ENCODE assay signal across 1 cellular context in the genomic region with DNA sequence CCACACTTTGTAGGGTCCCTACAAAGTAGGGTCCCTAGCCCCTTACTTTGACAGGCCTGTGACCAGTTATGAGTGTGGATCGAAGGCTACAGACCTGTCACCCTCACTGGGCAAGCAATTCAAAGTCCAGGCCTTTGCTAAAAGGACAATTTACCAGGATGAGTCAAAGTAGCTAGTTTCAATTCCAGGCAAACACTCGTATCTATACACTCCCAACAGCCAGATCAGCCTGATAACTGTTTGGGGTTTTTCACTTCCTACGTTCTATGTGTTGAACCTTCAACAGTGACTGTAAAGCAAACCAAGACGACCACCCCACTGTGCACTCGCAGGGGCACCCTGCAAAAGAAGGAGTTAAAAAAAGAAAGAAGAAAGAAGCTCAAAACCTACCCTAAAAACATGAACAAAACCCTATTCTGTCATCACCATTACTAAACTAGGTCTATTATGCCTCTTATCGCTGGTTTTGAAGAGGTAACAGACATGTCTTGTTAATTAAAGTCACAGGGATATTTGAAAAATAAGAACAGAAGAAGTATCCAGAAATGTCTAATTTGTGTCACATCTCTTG.
TF ChIP-seq lines count a peak whose summit lies in the region.

No MANE protein-coding gene starts in this region.

TF ChIP-seq in HepG2, 621 proteins besides CTCF, POLR2A, EP300 and RAD21 (continued from another document and continues in another):
- TF ChIP-seq, protein P1, sequence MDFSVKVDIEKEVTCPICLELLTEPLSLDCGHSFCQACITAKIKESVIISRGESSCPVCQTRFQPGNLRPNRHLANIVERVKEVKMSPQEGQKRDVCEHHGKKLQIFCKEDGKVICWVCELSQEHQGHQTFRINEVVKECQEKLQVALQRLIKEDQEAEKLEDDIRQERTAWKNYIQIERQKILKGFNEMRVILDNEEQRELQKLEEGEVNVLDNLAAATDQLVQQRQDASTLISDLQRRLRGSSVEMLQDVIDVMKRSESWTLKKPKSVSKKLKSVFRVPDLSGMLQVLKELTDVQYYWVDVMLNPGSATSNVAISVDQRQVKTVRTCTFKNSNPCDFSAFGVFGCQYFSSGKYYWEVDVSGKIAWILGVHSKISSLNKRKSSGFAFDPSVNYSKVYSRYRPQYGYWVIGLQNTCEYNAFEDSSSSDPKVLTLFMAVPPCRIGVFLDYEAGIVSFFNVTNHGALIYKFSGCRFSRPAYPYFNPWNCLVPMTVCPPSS (IDR thresholded peaks at IDR 0.05), result no peak
- TF ChIP-seq ZNF431 (CRISPR knock-in tag; IDR thresholded peaks at IDR 0.05; ENCODE audit: borderline replicate concordance, low read depth) (no peak), ZNF121 (CRISPR knock-in tag; IDR thresholded peaks at IDR 0.05) (no peak), ZNF781 (CRISPR knock-in tag; IDR thresholded peaks at IDR 0.05; ENCODE audit: borderline replicate concordance, not compliant biosample characterization) (no peak), IRX3 (CRISPR knock-in tag; IDR thresholded peaks at IDR 0.05; ENCODE audit: borderline replicate concordance, low read depth) (0 out of 2 replicates have a peak, but pooled peaks have one; percentile 16), FOXK1 (CRISPR knock-in tag; IDR thresholded peaks at IDR 0.05; ENCODE audit: borderline replicate concordance, low read depth) (no peak), SRF (IDR thresholded peaks at IDR 0.05; ENCODE audit: low read depth, low read length) (no peak), ATM (IDR thresholded peaks at IDR 0.05; ENCODE audit: borderline replicate concordance) (no peak), ZNF570 (CRISPR knock-in tag; IDR thresholded peaks at IDR 0.05; ENCODE audit: borderline replicate concordance) (no peak), THYN1 (CRISPR knock-in tag; IDR thresholded peaks at IDR 0.05; ENCODE audit: borderline replicate concordance, low read depth) (no peak), RFX3 (CRISPR knock-in tag; IDR thresholded peaks at IDR 0.05) (no peak), SNAI1 (CRISPR knock-in tag; IDR thresholded peaks at IDR 0.05; ENCODE audit: borderline replicate concordance) (no peak), MYNN (CRISPR knock-in tag; IDR thresholded peaks at IDR 0.05; ENCODE audit: low read depth) (no peak), NR2C2 (CRISPR knock-in tag; IDR thresholded peaks at IDR 0.05; ENCODE audit: borderline replicate concordance) (no peak), ZNF792 (CRISPR knock-in tag; IDR thresholded peaks at IDR 0.05) (no peak; the same call in 1 of the 2 replicates), ZNF430 (CRISPR knock-in tag; IDR thresholded peaks at IDR 0.05) (no peak), SNRNP70 (IDR thresholded peaks at IDR 0.05; ENCODE audit: low read depth, low read length) (no peak), MEIS2 (CRISPR knock-in tag; IDR thresholded peaks at IDR 0.05) (0 out of 2 replicates have a peak, but pooled peaks have one; percentile 20), MTF1 (CRISPR knock-in tag; IDR thresholded peaks at IDR 0.05) (no peak), HNRNPH1 (optimal IDR thresholded peaks at IDR 0.05; ENCODE audit: low read depth, low read length) (no peak), ZNF672 (CRISPR knock-in tag; IDR thresholded peaks at IDR 0.05) (no peak), ZBTB7B (CRISPR knock-in tag; IDR thresholded peaks at IDR 0.05) (peak; percentile 68), HMGA1 (CRISPR knock-in tag; conservative IDR thresholded peaks at IDR 0.05) (no peak), ZNF652 (CRISPR knock-in tag; IDR thresholded peaks at IDR 0.05; ENCODE audit: borderline replicate concordance, low read depth) (no peak), PAX8 (CRISPR knock-in tag; IDR thresholded peaks at IDR 0.05; ENCODE audit: borderline replicate concordance) (no peak), JUN (CRISPR knock-in tag; IDR thresholded peaks at IDR 0.05) (no peak), ZNF569 (CRISPR knock-in tag; IDR thresholded peaks at IDR 0.05; ENCODE audit: borderline replicate concordance) (no peak), NCOR1 (IDR thresholded peaks at IDR 0.05; ENCODE audit: borderline replicate concordance, low read length) (peak; percentile 60; the same call in 1 of the 2 replicates), KLF11 (CRISPR knock-in tag; IDR thresholded peaks at IDR 0.05) (no peak), ZNF20 (CRISPR knock-in tag; IDR thresholded peaks at IDR 0.05) (no peak), ZNF772 (CRISPR knock-in tag; IDR thresholded peaks at IDR 0.05) (no peak), SIX1 (CRISPR knock-in tag; IDR thresholded peaks at IDR 0.05; ENCODE audit: borderline replicate concordance) (no peak), ZNF350 (CRISPR knock-in tag; IDR thresholded peaks at IDR 0.05; ENCODE audit: borderline replicate concordance, low read depth) (no peak), EZH2 (conservative IDR thresholded peaks at IDR 0.05; ENCODE audit: low read depth, low read length) (no peak), ZSCAN31 (CRISPR knock-in tag; IDR thresholded peaks at IDR 0.05; ENCODE audit: low read depth) (no peak), MTF2 (CRISPR knock-in tag; IDR thresholded peaks at IDR 0.05; ENCODE audit: borderline replicate concordance) (no peak), ZNF572 (CRISPR knock-in tag; IDR thresholded peaks at IDR 0.05) (no peak), ZNF274 (CRISPR knock-in tag; IDR thresholded peaks at IDR 0.05) (no peak), ZNF230 (CRISPR knock-in tag; IDR thresholded peaks at IDR 0.05) (peak; percentile 50; the same call in 1 of the 2 replicates), SMARCC2 (IDR thresholded peaks at IDR 0.05) (no peak), ZNF44 (CRISPR knock-in tag; IDR thresholded peaks at IDR 0.05) (no peak)
- TF ChIP-seq, protein P2, sequence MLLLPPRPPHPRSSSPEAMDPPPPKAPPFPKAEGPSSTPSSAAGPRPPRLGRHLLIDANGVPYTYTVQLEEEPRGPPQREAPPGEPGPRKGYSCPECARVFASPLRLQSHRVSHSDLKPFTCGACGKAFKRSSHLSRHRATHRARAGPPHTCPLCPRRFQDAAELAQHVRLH (CRISPR knock-in tag; IDR thresholded peaks at IDR 0.05; ENCODE audit: borderline replicate concordance, low read depth), result no peak
- TF ChIP-seq, protein P3, sequence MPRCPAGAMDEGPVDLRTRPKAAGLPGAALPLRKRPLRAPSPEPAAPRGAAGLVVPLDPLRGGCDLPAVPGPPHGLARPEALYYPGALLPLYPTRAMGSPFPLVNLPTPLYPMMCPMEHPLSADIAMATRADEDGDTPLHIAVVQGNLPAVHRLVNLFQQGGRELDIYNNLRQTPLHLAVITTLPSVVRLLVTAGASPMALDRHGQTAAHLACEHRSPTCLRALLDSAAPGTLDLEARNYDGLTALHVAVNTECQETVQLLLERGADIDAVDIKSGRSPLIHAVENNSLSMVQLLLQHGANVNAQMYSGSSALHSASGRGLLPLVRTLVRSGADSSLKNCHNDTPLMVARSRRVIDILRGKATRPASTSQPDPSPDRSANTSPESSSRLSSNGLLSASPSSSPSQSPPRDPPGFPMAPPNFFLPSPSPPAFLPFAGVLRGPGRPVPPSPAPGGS (CRISPR knock-in tag; IDR thresholded peaks at IDR 0.05), result no peak
- TF ChIP-seq, protein P4, sequence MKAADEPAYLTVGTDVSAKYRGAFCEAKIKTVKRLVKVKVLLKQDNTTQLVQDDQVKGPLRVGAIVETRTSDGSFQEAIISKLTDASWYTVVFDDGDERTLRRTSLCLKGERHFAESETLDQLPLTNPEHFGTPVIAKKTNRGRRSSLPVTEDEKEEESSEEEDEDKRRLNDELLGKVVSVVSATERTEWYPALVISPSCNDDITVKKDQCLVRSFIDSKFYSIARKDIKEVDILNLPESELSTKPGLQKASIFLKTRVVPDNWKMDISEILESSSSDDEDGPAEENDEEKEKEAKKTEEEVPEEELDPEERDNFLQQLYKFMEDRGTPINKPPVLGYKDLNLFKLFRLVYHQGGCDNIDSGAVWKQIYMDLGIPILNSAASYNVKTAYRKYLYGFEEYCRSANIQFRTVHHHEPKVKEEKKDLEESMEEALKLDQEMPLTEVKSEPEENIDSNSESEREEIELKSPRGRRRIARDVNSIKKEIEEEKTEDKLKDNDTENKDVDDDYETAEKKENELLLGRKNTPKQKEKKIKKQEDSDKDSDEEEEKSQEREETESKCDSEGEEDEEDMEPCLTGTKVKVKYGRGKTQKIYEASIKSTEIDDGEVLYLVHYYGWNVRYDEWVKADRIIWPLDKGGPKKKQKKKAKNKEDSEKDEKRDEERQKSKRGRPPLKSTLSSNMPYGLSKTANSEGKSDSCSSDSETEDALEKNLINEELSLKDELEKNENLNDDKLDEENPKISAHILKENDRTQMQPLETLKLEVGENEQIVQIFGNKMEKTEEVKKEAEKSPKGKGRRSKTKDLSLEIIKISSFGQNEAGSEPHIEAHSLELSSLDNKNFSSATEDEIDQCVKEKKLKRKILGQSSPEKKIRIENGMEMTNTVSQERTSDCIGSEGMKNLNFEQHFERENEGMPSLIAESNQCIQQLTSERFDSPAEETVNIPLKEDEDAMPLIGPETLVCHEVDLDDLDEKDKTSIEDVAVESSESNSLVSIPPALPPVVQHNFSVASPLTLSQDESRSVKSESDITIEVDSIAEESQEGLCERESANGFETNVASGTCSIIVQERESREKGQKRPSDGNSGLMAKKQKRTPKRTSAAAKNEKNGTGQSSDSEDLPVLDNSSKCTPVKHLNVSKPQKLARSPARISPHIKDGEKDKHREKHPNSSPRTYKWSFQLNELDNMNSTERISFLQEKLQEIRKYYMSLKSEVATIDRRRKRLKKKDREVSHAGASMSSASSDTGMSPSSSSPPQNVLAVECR (CRISPR knock-in tag; IDR thresholded peaks at IDR 0.05; ENCODE audit: borderline replicate concordance), result peak; percentile 43; the same call in 1 of the 2 replicates
- TF ChIP-seq, protein P5, sequence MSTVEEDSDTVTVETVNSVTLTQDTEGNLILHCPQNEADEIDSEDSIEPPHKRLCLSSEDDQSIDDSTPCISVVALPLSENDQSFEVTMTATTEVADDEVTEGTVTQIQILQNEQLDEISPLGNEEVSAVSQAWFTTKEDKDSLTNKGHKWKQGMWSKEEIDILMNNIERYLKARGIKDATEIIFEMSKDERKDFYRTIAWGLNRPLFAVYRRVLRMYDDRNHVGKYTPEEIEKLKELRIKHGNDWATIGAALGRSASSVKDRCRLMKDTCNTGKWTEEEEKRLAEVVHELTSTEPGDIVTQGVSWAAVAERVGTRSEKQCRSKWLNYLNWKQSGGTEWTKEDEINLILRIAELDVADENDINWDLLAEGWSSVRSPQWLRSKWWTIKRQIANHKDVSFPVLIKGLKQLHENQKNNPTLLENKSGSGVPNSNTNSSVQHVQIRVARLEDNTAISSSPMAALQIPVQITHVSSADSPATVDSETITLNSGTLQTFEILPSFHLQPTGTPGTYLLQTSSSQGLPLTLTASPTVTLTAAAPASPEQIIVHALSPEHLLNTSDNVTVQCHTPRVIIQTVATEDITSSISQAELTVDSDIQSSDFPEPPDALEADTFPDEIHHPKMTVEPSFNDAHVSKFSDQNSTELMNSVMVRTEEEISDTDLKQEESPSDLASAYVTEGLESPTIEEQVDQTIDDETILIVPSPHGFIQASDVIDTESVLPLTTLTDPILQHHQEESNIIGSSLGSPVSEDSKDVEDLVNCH (CRISPR knock-in tag; IDR thresholded peaks at IDR 0.05), result no peak
- TF ChIP-seq, protein P6, sequence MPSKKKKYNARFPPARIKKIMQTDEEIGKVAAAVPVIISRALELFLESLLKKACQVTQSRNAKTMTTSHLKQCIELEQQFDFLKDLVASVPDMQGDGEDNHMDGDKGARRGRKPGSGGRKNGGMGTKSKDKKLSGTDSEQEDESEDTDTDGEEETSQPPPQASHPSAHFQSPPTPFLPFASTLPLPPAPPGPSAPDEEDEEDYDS (CRISPR knock-in tag; IDR thresholded peaks at IDR 0.05), result 0 out of 2 replicates have a peak, but pooled peaks have one; percentile 19
- TF ChIP-seq, protein P7, sequence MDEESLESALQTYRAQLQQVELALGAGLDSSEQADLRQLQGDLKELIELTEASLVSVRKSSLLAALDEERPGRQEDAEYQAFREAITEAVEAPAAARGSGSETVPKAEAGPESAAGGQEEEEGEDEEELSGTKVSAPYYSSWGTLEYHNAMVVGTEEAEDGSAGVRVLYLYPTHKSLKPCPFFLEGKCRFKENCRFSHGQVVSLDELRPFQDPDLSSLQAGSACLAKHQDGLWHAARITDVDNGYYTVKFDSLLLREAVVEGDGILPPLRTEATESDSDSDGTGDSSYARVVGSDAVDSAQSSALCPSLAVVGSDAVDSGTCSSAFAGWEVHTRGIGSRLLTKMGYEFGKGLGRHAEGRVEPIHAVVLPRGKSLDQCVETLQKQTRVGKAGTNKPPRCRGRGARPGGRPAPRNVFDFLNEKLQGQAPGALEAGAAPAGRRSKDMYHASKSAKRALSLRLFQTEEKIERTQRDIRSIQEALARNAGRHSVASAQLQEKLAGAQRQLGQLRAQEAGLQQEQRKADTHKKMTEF (CRISPR knock-in tag; IDR thresholded peaks at IDR 0.05), result no peak
- TF ChIP-seq, protein P8, sequence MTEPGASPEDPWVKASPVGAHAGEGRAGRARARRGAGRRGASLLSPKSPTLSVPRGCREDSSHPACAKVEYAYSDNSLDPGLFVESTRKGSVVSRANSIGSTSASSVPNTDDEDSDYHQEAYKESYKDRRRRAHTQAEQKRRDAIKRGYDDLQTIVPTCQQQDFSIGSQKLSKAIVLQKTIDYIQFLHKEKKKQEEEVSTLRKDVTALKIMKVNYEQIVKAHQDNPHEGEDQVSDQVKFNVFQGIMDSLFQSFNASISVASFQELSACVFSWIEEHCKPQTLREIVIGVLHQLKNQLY (CRISPR knock-in tag; IDR thresholded peaks at IDR 0.05), result no peak
- TF ChIP-seq, protein P9, sequence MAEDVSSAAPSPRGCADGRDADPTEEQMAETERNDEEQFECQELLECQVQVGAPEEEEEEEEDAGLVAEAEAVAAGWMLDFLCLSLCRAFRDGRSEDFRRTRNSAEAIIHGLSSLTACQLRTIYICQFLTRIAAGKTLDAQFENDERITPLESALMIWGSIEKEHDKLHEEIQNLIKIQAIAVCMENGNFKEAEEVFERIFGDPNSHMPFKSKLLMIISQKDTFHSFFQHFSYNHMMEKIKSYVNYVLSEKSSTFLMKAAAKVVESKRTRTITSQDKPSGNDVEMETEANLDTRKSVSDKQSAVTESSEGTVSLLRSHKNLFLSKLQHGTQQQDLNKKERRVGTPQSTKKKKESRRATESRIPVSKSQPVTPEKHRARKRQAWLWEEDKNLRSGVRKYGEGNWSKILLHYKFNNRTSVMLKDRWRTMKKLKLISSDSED (CRISPR knock-in tag; IDR thresholded peaks at IDR 0.05), result no peak
